In the genomic region with DNA sequence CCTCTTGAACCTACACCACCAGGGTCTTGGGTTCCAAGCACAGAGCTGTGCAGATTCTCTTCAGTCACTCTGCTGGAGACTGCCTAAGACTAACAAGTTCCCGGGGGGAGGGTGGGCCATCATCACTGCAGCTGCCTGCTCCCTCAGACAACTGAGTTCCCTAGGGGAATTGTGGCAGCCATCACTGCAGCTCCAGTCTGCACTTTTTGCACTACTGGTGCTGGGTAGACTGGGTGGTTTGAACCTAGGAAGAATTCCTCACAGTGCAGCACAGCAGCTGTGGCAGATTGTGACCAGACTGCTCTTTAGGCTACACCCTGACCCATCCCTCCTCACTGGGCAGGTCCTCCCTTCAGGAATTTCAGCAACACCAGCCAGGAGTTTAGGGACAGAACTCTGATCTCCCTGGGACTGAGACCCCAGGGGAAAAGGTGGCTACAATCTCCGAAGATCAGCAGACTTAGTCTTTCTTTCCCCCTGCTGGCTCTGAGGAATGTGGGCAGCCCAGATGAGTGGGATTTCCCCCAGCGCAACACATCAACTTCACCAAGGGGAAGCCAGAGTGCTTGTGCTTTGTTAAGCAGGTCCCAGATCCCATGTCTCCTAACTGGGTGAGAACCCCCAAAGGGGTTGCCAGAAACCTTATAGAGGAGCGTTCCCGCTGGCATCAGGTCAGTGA, we compare ENCODE assay signal across 14 cellular contexts. TPM values are rescaled to one million over a fixed set of nuclear protein-coding genes. Genes with fewer than 3 reads are reported as not detected.
DNase-seq lines count a peak whose midpoint lies in the region; ATAC-seq lines count a peak whose summit lies in the region.
"Had no signal": no experiment of that assay in that cellular context is flagged by ENCODE, and none has a peak within 500 bp of the region (broad histone marks: within the 10 kb centered on the region; RNA-seq: fewer than 3 reads in every experiment).

No MANE protein-coding gene starts in this region.

- H3K27ac Mint-ChIP-seq in stimulated activated memory B cell treated with anti-CD40 and anti-IgM and Interleukin-4, amounts not matched to agents 10 μg/mL and 1 μg/mL and 100 μg/mL, for 72 hours: no peak overlapping the region

- H3K36me3 Mint-ChIP-seq in stimulated activated memory B cell treated with anti-CD40 and anti-IgM and Interleukin-4, amounts not matched to agents 10 μg/mL and 1 μg/mL and 100 μg/mL, for 72 hours: no peaks in the 10 kb centered on the region

- DNase-seq in NCI-H1436 (lab: John Stamatoyannopoulos, UW) (peak; percentile 3), NCI-H1436 treated with DMSO at 0.1 percent for 48 hours (lab: John Stamatoyannopoulos, UW) (no peak), SK-N-DZ (ENCODE audit: low spot score) (peak; percentile 45), myocyte (ENCODE audit: low read depth) (peak; percentile 73), DMS153 (lab: John Stamatoyannopoulos, UW) (no peak), pons (ENCODE audit: low spot score) (no peak)
- DNase-seq: HCEC 1CT, Karpas-422, MM.1S, NCI-H1092 treated with DMSO at 0.1 percent for 48 hours, NCI-H1694 treated with DMSO at 0.1 percent for 48 hours, PC-9 had no signal

- peaks cover 31% of the 10 kb centered on the region for H3K27me3 Mint-ChIP-seq in stimulated activated memory B cell treated with anti-CD40 and anti-IgM and Interleukin-4, amounts not matched to agents 10 μg/mL and 1 μg/mL and 100 μg/mL, for 72 hours

- H3K9me3 Mint-ChIP-seq in stimulated activated memory B cell treated with anti-CD40 and anti-IgM and Interleukin-4, amounts not matched to agents 10 μg/mL and 1 μg/mL and 100 μg/mL, for 72 hours: peaks cover 9% of the 10 kb centered on the region

- peak; percentile 48 for ATAC-seq in stimulated activated memory B cell treated with anti-CD40 and anti-IgM and Interleukin-4, amounts not matched to agents 10 μg/mL and 1 μg/mL and 100 μg/mL, for 72 hours
- ATAC-seq in GM18873 (IDR thresholded peaks at IDR 0.05; ENCODE audit: low FRiP score, unreplicated experiment): no peak

- H3K4me1 Mint-ChIP-seq in stimulated activated memory B cell treated with anti-CD40 and anti-IgM and Interleukin-4, amounts not matched to agents 10 μg/mL and 1 μg/mL and 100 μg/mL, for 72 hours: no peaks in the 10 kb centered on the region

- H3K4me3 Mint-ChIP-seq in stimulated activated memory B cell treated with anti-CD40 and anti-IgM and Interleukin-4, amounts not matched to agents 10 μg/mL and 1 μg/mL and 100 μg/mL, for 72 hours: no peak overlapping the region

RNA-seq across cellular contexts. Expression of gene RGMB, which starts 30.9 kb away (rescaled TPM):
- 25.6 and 29.0 TPM in 2 replicates for polyA plus RNA-seq in SK-N-DZ (2014; cell fraction: cytosol; rRNA removed)
- polyA plus RNA-seq in SK-N-DZ (2014; cell fraction: nucleus; rRNA removed): 31.1 and 46.0 TPM in 2 replicates
- 206 and 220 TPM in 2 replicates for total RNA-seq in myocyte
- 77.0 TPM for polyA plus RNA-seq in myocyte (2012)

Comparison
In these comparisons a context has a peak if more than half of its experiments do, and no peak if none do; other contexts are left out.
1. DNase-seq: peak in NCI-H1436 (single experiment), SK-N-DZ (single experiment) and myocyte (single experiment); none in NCI-H1436 treated with DMSO at 0.1 percent for 48 hours (single experiment), DMS153 (single experiment) and pons (single experiment).